In the genomic region with DNA sequence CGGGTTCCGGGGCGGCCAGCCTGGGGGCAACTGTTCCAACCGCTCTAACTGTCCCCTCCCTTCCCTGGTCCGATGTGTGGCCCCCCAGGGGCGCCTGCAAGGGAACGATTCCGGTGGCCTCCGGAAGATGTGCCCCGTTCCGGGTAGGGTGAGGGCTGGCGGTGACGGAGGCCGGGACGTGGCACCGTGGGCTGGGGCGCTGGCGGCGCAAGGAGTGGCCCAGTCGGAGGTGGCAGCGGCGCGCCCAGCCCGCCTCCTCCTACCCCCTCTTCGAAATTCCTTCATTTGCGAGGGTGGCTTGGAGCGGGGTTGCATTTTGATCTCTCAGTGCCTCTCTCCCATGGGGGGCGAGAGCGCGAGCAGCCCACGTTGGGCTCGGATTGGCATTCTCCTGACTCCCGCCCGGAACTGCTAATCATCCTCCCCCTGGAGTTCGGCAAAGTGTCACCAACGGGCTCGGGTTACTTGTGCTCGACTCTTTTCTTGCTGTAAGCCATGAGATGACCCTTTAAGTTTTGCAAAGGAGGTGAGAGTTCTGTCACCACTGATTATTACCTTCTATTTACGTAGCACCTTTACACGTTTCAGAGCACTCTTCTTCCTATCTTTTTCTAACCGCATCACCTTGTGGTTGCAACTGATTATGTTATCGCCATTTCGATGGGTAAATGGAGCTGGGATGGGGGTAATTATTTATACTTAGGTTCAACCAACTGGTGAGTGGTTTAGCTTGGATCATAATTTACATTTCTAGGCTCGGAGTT, we compare ENCODE assay signal across 9 cellular contexts. TPM values are rescaled to one million over a fixed set of nuclear protein-coding genes. Genes with fewer than 3 reads are reported as not detected.
DNase-seq lines count a peak whose midpoint lies in the region; ATAC-seq and TF ChIP-seq lines count a peak whose summit lies in the region.
"Had no signal": no experiment of that assay in that cellular context is flagged by ENCODE, and none has a peak within 500 bp of the region (broad histone marks: within the 10 kb centered on the region; RNA-seq: fewer than 3 reads in every experiment).

No MANE protein-coding gene starts in this region.

- BruUV-seq in OCI-LY7 (replicated peaks; lab: Mats Ljungman, UMichigan): no TSS peak

- H3K79me2 ChIP-seq in OCI-LY7 (ENCODE audit: insufficient read depth, low read depth, low read length): peaks cover 46% of the 10 kb centered on the region

- H3K36me3 ChIP-seq in OCI-LY7 (ENCODE audit: insufficient read depth, low read length) (peaks cover 14% of the 10 kb centered on the region), stomach (peaks cover 0 to 26% (median 15%) of the 10 kb centered on the region in 4 donors)

- H3K4me3 Mint-ChIP-seq in activated T-helper 17 cell treated with anti-CD3 and anti-CD28 coated beads, Interleukin-2, amount 50 U/mL, for 72 hours: peak overlapping the region; percentile 100
- H3K4me3 Mint-ChIP-seq in nephron progenitor cell: peak overlapping the region; percentile 95

- TF ChIP-seq CTCF in AG10803 (conservative IDR thresholded peaks at IDR 0.05; ENCODE audit: low read length) (peak; percentile 1; the same call in 1 of the 2 replicates), OCI-LY7 (conservative IDR thresholded peaks at IDR 0.05; ENCODE audit: low read length) (peak; percentile 11; the same call in 1 of the 2 replicates), fibroblast of pulmonary artery (IDR thresholded peaks at IDR 0.05; ENCODE audit: low read length, missing control alignments) (no peak), nephron progenitor cell (IDR thresholded peaks at IDR 0.05) (no peak), stomach (IDR thresholded peaks at IDR 0.05) (no peak)

- ATAC-seq in GM19023 (IDR thresholded peaks at IDR 0.05; ENCODE audit: unreplicated experiment) (peak; percentile 49), HG03342 (IDR thresholded peaks at IDR 0.05; ENCODE audit: unreplicated experiment) (peak; percentile 40)
- peak; percentile 77 for ATAC-seq in activated T-helper 17 cell treated with anti-CD3 and anti-CD28 coated beads, Interleukin-2, amount 50 U/mL, for 72 hours (replicated peaks)

- TF ChIP-seq POLR2A in stomach (IDR thresholded peaks at IDR 0.05): no peak

- POLR2A ChIA-PET in OCI-LY7 (lab: Charles Lee): interaction anchor here (0.6 to 1.2 kb wide), 10 partner anchors 10 to 292 kb away, joined by 3 to 6 read pairs (median 4); partner anchors contain the start of genes KRABD2 and MYH10

- H3K27me3 Mint-ChIP-seq in activated T-helper 17 cell treated with anti-CD3 and anti-CD28 coated beads, Interleukin-2, amount 50 U/mL, for 72 hours: no peaks in the 10 kb centered on the region
- peaks cover 11% of the 10 kb centered on the region for H3K27me3 Mint-ChIP-seq in nephron progenitor cell (ENCODE audit: low read depth, poor library complexity)

- 0 out of 2 replicates have a peak, but pooled peaks cover 7% of the 10 kb centered on the region for H4K20me1 ChIP-seq in OCI-LY7 (ENCODE audit: insufficient read depth, low read length)

- H3K4me3 ChIP-seq in AG10803 (ENCODE audit: low read length) (peak overlapping the region; percentile 74), OCI-LY7 (ENCODE audit: low read depth, low read length, poor library complexity, severe bottlenecking) (peak overlapping the region; percentile 99), fibroblast of pulmonary artery (replicated peaks; ENCODE audit: low read depth, low read length) (peak overlapping the region; percentile 97), stomach (peak overlapping the region; percentile 63 to 91 (median 88))

- H2AFZ ChIP-seq in OCI-LY7 (ENCODE audit: low read length): peak overlapping the region; percentile 74

- H3K27me3 ChIP-seq in stomach: no peaks in the 10 kb centered on the region

- peaks cover 13% of the 10 kb centered on the region for H3K4me1 Mint-ChIP-seq in activated T-helper 17 cell treated with anti-CD3 and anti-CD28 coated beads, Interleukin-2, amount 50 U/mL, for 72 hours
- peaks cover 22% of the 10 kb centered on the region for H3K4me1 Mint-ChIP-seq in nephron progenitor cell

- CTCF ChIA-PET in OCI-LY7 (lab: Charles Lee; ENCODE audit: unreplicated experiment): no interaction called here

- peak overlapping the region; percentile 99 for H3K4me2 ChIP-seq in OCI-LY7 (ENCODE audit: low read length)

- H3K27ac Mint-ChIP-seq in activated T-helper 17 cell treated with anti-CD3 and anti-CD28 coated beads, Interleukin-2, amount 50 U/mL, for 72 hours: peak overlapping the region; percentile 99
- peak overlapping the region; percentile 99 for H3K27ac Mint-ChIP-seq in nephron progenitor cell

- peak; percentile 71 for DNase-seq in AG10803 (ENCODE audit: low read depth)
- peak; percentile 65 for DNase-seq in OCI-LY7 (ENCODE audit: low spot score)
- DNase-seq in fibroblast of pulmonary artery (ENCODE audit: low read depth): peak; percentile 46
- peak; percentile 69 for DNase-seq in nephron progenitor cell
- peak; percentile 69 for DNase-seq in stomach

- intact Hi-C loops in OCI-LY7 (cut with micrococcal nuclease; ENCODE audit: unreplicated experiment): loop anchor here (5.0 kb wide), 1 partner anchor 196 kb away; the partner anchor contains the start of gene MYH10
- intact Hi-C loops in stomach (cut with DNase I; ENCODE audit: low total_unique reads): no loop called here

- 0 to 1% (median 1%) methylated on average over 33 to 44 of the region's 44 CpGs for WGBS in stomach, 5 donors

- H3K9me3 Mint-ChIP-seq in activated T-helper 17 cell treated with anti-CD3 and anti-CD28 coated beads, Interleukin-2, amount 50 U/mL, for 72 hours: no peaks in the 10 kb centered on the region
- no peaks in the 10 kb centered on the region for H3K9me3 Mint-ChIP-seq in nephron progenitor cell

- H3K4me1 ChIP-seq in OCI-LY7 (ENCODE audit: insufficient read depth, low read length, poor library complexity, severe bottlenecking): peaks cover 15% of the 10 kb centered on the region
- H3K4me1 ChIP-seq in stomach: peaks cover 16 to 49% (median 31%) of the 10 kb centered on the region in 4 donors

- H3K36me3 Mint-ChIP-seq in activated T-helper 17 cell treated with anti-CD3 and anti-CD28 coated beads, Interleukin-2, amount 50 U/mL, for 72 hours (ENCODE audit: low read depth): peaks cover 47% of the 10 kb centered on the region
- H3K36me3 Mint-ChIP-seq in nephron progenitor cell (ENCODE audit: low read depth): peaks cover 14% of the 10 kb centered on the region

- H3K27ac ChIP-seq in OCI-LY7 (ENCODE audit: low read depth, low read length, poor library complexity, severe bottlenecking): peak overlapping the region; percentile 70
- peak overlapping the region; percentile 99 to 100 (median 100) for H3K27ac ChIP-seq in stomach

- TF ChIP-seq EP300 in stomach (IDR thresholded peaks at IDR 0.05): no peak

- H3K9me2 ChIP-seq in OCI-LY7 (ENCODE audit: insufficient read depth, low read length): no peaks in the 10 kb centered on the region

- H3K9me3 ChIP-seq in OCI-LY7 (ENCODE audit: low read length) (no peaks in the 10 kb centered on the region), stomach (no peaks in the 10 kb centered on the region)

RNA-seq across cellular contexts. Expression of gene NDEL1, which starts 0.7 kb away (rescaled TPM):
- 37.9 and 40.0 TPM in 2 replicates for total RNA-seq in OCI-LY7 (2014; rRNA removed; shearing (Covaris generic))
- total RNA-seq in OCI-LY7 (2022) (65.7 and 69.9 TPM in 2 replicates), stomach (100 to 1,000 TPM in 1 of 5 donors, 10 to 100 TPM in 4; 12.8 to 102 (median 63.8) TPM)
- 10 to 100 TPM; 71.9 to 74.1 TPM for total RNA-seq in activated T-helper 17 cell treated with anti-CD3 and anti-CD28 coated beads, Interleukin-2, amount 50 U/mL, for 72 hours
- polyA plus RNA-seq in stomach: 10 to 100 TPM; 17.6 to 31.9 (median 26.3) TPM

RNA-seq across cellular contexts. Expression of gene RNF222, which starts 38.7 kb away (rescaled TPM):
- total RNA-seq in OCI-LY7 (2014; rRNA removed; shearing (Covaris generic)): 0.06 TPM in 1 of 2 replicates, not detected in the other
- total RNA-seq in OCI-LY7 (2022): 0.15 TPM in 2 replicates
- total RNA-seq in activated T-helper 17 cell treated with anti-CD3 and anti-CD28 coated beads, Interleukin-2, amount 50 U/mL, for 72 hours: under 1 TPM; 0.09 to 0.21 TPM
- total RNA-seq in stomach: not detected
- 1 to 10 TPM in 1 of 3 donors, not detected in 2; 1.5 TPM for polyA plus RNA-seq in stomach
- total RNA-seq: T-helper 1 cell treated with Interleukin-12 subunit alpha and Interleukin-12 subunit beta and Interleukin-4 antibody, amounts not matched to agents 30 ng/mL and 1 ng/mL, for 36 hours had no signal

RNA-seq across cellular contexts. Expression of gene RPL26, which starts 53.4 kb away (rescaled TPM):
- total RNA-seq in OCI-LY7 (2014; rRNA removed; shearing (Covaris generic)): 4,013 and 5,038 TPM in 2 replicates
- 3,139 and 3,331 TPM in 2 replicates for total RNA-seq in OCI-LY7 (2022)
- total RNA-seq in activated T-helper 17 cell treated with anti-CD3 and anti-CD28 coated beads, Interleukin-2, amount 50 U/mL, for 72 hours: 1,000 to 10,000 TPM; 2,606 to 3,397 TPM
- 1,000 to 10,000 TPM in 4 of 5 donors, 100 to 1,000 TPM in 1; 506 to 3,830 (median 2,422) TPM for total RNA-seq in stomach
- polyA plus RNA-seq in stomach: 1,000 to 10,000 TPM; 4,166 to 5,414 (median 4,286) TPM

Comparison
In these comparisons a context has a peak if more than half of its experiments do, and no peak if none do; other contexts are left out.
1. Peak in every context shown above with its lines: DNase-seq, ATAC-seq, H3K4me3 ChIP-seq and H3K27ac ChIP-seq.
2. CTCF ChIP-seq: peak in AG10803 (single experiment) and OCI-LY7 (single experiment); none in fibroblast of pulmonary artery (single experiment), nephron progenitor cell (single experiment) and stomach (0 of 7).